Comparison of ENCODE assay signal across 16 cellular contexts in the genomic region with DNA sequence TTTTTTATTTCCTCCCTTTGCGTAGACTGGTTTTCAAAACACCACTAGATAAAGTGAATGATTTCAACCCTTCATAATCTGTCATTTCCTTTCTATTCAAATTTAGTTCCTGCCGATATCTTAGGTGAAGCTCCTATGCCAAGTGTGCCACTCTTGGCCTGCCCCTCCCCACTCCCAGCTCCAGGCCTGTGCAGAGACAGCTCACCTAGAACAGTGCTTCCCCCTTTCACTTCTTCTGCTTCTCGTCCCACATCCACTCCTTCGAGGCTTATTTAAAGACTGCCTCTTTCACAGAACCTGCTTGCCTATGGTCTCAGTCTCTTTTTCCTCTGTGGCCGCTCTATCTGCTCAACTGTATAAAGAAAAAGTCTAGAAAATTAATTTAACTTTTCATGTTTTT.
DNase-seq lines count a peak whose midpoint lies in the region; ATAC-seq, FAIRE-seq and TF ChIP-seq lines count a peak whose summit lies in the region.
"Had no signal": no experiment of that assay in that cellular context is flagged by ENCODE, and none has a peak within 500 bp of the region (broad histone marks: within the 10 kb centered on the region; RNA-seq: fewer than 3 reads in every experiment).

No MANE protein-coding gene starts in this region.

- ATAC-seq in GM12878 (peak; percentile 88), HG02678 (IDR thresholded peaks at IDR 0.05; ENCODE audit: unreplicated experiment) (no peak)

- CTCF ChIA-PET in GM12878 (lab: Yijun Ruan, JAX): interaction anchor here (1.4 to 4.6 kb wide), 3 partner anchors 12 to 43 kb away, joined by 4 to 37 read pairs (median 5); no protein-coding TSS in a partner anchor
- CTCF ChIA-PET in mammary epithelial cell (lab: Charles Lee; ENCODE audit: low non-redundant PET): no interaction called here

- dilution Hi-C loops in mammary epithelial cell (cut with HindIII; ENCODE audit: low sequenced_read_pairs): no loop called here

- no CpG with 5 or more reads among the region's 5 CpGs for WGBS in H9 (ENCODE audit: extremely low coverage, insufficient read length, low lambda C conversion rate)
- 15% methylated on average over 5 of the region's 5 CpGs for WGBS in GM12878 (ENCODE audit: insufficient coverage, insufficient replicate concordance, low lambda C conversion rate, missing lambda C conversion rate)
- 80% methylated on average over 5 of the region's 5 CpGs for WGBS in mammary epithelial cell (ENCODE audit: low coverage, missing lambda C conversion rate)

- H3K4me1 ChIP-seq in H9 (ENCODE audit: insufficient read depth, low read length) (peaks cover 11% of the 10 kb centered on the region; the same call in 1 of the 2 replicates), GM12878 (ENCODE audit: control insufficient read depth, insufficient read depth, low read length) (peaks cover 42% of the 10 kb centered on the region), mammary epithelial cell (ENCODE audit: insufficient read depth, low read length) (no peaks in the 10 kb centered on the region)

- no peak for DNase-seq in CD14-positive monocyte (ENCODE audit: low spot score)
- no peak for DNase-seq in H9
- no peak for DNase-seq in GM12878 (ENCODE audit: low read depth, low spot score)
- DNase-seq in nephron progenitor cell: no peak
- DNase-seq in HT-29 (ENCODE audit: low spot score): no peak
- no peak for DNase-seq in iPS-NIHi11 (ENCODE audit: low spot score)
- DNase-seq in mammary epithelial cell: no peak
- DNase-seq: activated T-cell treated with anti-CD3 and anti-CD28 coated beads, Interleukin-2, amount 50 U/mL, for 24 hours; NCI-H1694 treated with DMSO at 0.1 percent for 48 hours; ovary; stimulated activated CD4-positive, alpha-beta T cell treated with anti-CD3 and anti-CD28 coated beads, Interleukin-4, amount 100 ng/mL, for 4 hours had no signal

- SMC1A ChIA-PET in GM12878 (lab: Charles Lee; ENCODE audit: uncharacterized antibody, unreplicated experiment): interaction anchor here (0.7 to 14.2 kb wide), 17 partner anchors 7 to 103 kb away, joined by 3 to 321 read pairs (median 6); no protein-coding TSS in a partner anchor

- no peak overlapping the region for H2AK5ac ChIP-seq in H9 (ENCODE audit: insufficient read length, low read length)

- no peak overlapping the region for H4K5ac ChIP-seq in H9 (ENCODE audit: insufficient read length, low read depth, low read length)

- H4K91ac ChIP-seq in H9 (ENCODE audit: insufficient read length, low read depth, low read length): no peak overlapping the region

- no peak overlapping the region for H4K8ac ChIP-seq in H9 (replicated peaks; ENCODE audit: insufficient read length, low read depth, low read length)

- no peak overlapping the region for H3K56ac ChIP-seq in H9 (ENCODE audit: insufficient read length, low read depth, low read length)

- H3K14ac ChIP-seq in H9 (ENCODE audit: insufficient read depth, low read length): no peak overlapping the region; the same call in 1 of the 2 replicates

- H3K27me3 Mint-ChIP-seq in CD14-positive monocyte (ENCODE audit: low read depth in 3 of 3) (peaks cover 0 to 4% (median 2%) of the 10 kb centered on the region in 3 donors), H9 (ENCODE audit: low read depth) (no peaks in the 10 kb centered on the region; the same call in 1 of the 2 replicates), nephron progenitor cell (ENCODE audit: low read depth, poor library complexity) (peaks cover 2% of the 10 kb centered on the region)
- H3K27me3 Mint-ChIP-seq: activated T-cell treated with anti-CD3 and anti-CD28 coated beads, Interleukin-2, amount 50 U/mL, for 24 hours had no signal

- H3K4me3 ChIP-seq in GM12878 (no peak overlapping the region), mammary epithelial cell (replicated peaks in 1 of 3; ENCODE audit: insufficient read depth in 1 of 3, low read depth in 2 of 3, low read length in 3 of 3) (no peak overlapping the region)
- H3K4me3 ChIP-seq: ovary, suprapubic skin had no signal

- no peak overlapping the region; the same call in 1 of the 2 replicates for H2BK15ac ChIP-seq in H9 (ENCODE audit: low read depth, low read length)

- no peaks in the 10 kb centered on the region for H3K27me3 ChIP-seq in H9 (ENCODE audit: insufficient read depth, low read length)
- no peaks in the 10 kb centered on the region for H3K27me3 ChIP-seq in GM12878 (replicated peaks in 1 of 2; ENCODE audit: control insufficient read depth in 2 of 2, insufficient read depth in 2 of 2, low read length in 1 of 2)
- H3K27me3 ChIP-seq in mammary epithelial cell (ENCODE audit: insufficient read depth, low read length): no peaks in the 10 kb centered on the region
- H3K27me3 ChIP-seq: ovary, suprapubic skin had no signal

- H3T11ph ChIP-seq in H9 (ENCODE audit: low read length): no peak overlapping the region

- H2AFZ ChIP-seq in H9 (ENCODE audit: low read length) (no peak overlapping the region), GM12878 (ENCODE audit: control insufficient read depth, low read depth, low read length) (peak overlapping the region; percentile 34), mammary epithelial cell (ENCODE audit: low read depth, low read length) (no peak overlapping the region)

- no peak for TF ChIP-seq EP300 in GM12878 (IDR thresholded peaks at IDR 0.05; ENCODE audit: borderline replicate concordance in 1 of 2, control insufficient read depth in 1 of 2, low read depth in 2 of 2, low read length in 2 of 2)

- H3K9me3 ChIP-seq in H9 (ENCODE audit: control insufficient read depth, low read depth, low read length) (no peaks in the 10 kb centered on the region), GM12878 (replicated peaks; ENCODE audit: control insufficient read depth, insufficient read depth, low read length) (peaks cover under 1% of the 10 kb centered on the region; the same call in 2 of the 3 replicates), mammary epithelial cell (replicated peaks; ENCODE audit: insufficient read depth, low read length) (no peaks in the 10 kb centered on the region)
- H3K9me3 ChIP-seq: ovary, suprapubic skin had no signal

- H2BK5ac ChIP-seq in H9 (ENCODE audit: insufficient read length, low read length): no peak overlapping the region

- H3K36me3 ChIP-seq in GM12878 (ENCODE audit: control insufficient read depth in 2 of 2, insufficient read depth in 2 of 2, low read length in 1 of 2): no peaks in the 10 kb centered on the region
- no peaks in the 10 kb centered on the region for H3K36me3 ChIP-seq in mammary epithelial cell (ENCODE audit: insufficient read depth, low read length)
- H3K36me3 ChIP-seq: ovary, suprapubic skin had no signal

- H3K27ac Mint-ChIP-seq in CD14-positive monocyte (peak overlapping the region in 4 of 7 donors; percentile 42 to 61 (median 54)), H9 (peak overlapping the region in 2 of 3 experiments; percentile 15 to 20; a peak in 2 of 7 replicates), nephron progenitor cell (peak overlapping the region; percentile 98)
- H3K27ac Mint-ChIP-seq: activated T-cell treated with anti-CD3 and anti-CD28 coated beads, Interleukin-2, amount 50 U/mL, for 24 hours; T-helper 2 cell treated with Interferon-gamma antibody and Interleukin-4, amounts not matched to agents 5 μg/mL and 100 μg/mL, for 36 hours had no signal

- H3K23me2 ChIP-seq in H9 (ENCODE audit: insufficient read length, low read depth, low read length, poor library complexity, severe bottlenecking): no peaks in the 10 kb centered on the region

- H3K4me3 Mint-ChIP-seq in CD14-positive monocyte (no peak overlapping the region), H9 (no peak overlapping the region), nephron progenitor cell (peak overlapping the region; percentile 22)
- H3K4me3 Mint-ChIP-seq: activated T-cell treated with anti-CD3 and anti-CD28 coated beads, Interleukin-2, amount 50 U/mL, for 24 hours; T-helper 2 cell treated with Interferon-gamma antibody and Interleukin-4, amounts not matched to agents 5 μg/mL and 100 μg/mL, for 36 hours had no signal

- no peak overlapping the region for H3K23ac ChIP-seq in H9 (ENCODE audit: insufficient read length, low read depth, low read length)

- POLR2A ChIA-PET in GM12878 (lab: Charles Lee): interaction anchor here (0.6 to 2.4 kb wide), 13 partner anchors 10 to 1098 kb away, joined by 3 to 15 read pairs (median 4); no protein-coding TSS in a partner anchor

- H4K20me1 ChIP-seq in H9 (ENCODE audit: control insufficient read depth, insufficient read depth, insufficient read length): no peaks in the 10 kb centered on the region
- no peaks in the 10 kb centered on the region for H4K20me1 ChIP-seq in GM12878 (ENCODE audit: control insufficient read depth, insufficient read depth)
- no peaks in the 10 kb centered on the region for H4K20me1 ChIP-seq in mammary epithelial cell (ENCODE audit: insufficient read depth, low read length)

- no peak overlapping the region for H2BK12ac ChIP-seq in H9 (ENCODE audit: insufficient read length, low read depth, low read length)

- no peaks in the 10 kb centered on the region for H3K79me1 ChIP-seq in H9 (ENCODE audit: insufficient read depth, low read depth, low read length, poor library complexity, severe bottlenecking)

- no peak for TF ChIP-seq POLR2A in GM12878 (IDR thresholded peaks at IDR 0.05; ENCODE audit: low read depth, low read length)

- H3K27ac ChIP-seq in H9 (ENCODE audit: insufficient read length, low read depth, low read length) (no peak overlapping the region), GM12878 (ENCODE audit: control insufficient read depth, insufficient read depth) (peak overlapping the region; percentile 76), mammary epithelial cell (ENCODE audit: insufficient read depth, low read depth, low read length) (no peak overlapping the region)
- H3K27ac ChIP-seq: ovary had no signal

- H3K4ac ChIP-seq in H9 (ENCODE audit: low read depth, low read length): no peak overlapping the region

- no peak for TF ChIP-seq RAD21 in GM12878 (IDR thresholded peaks at IDR 0.05; ENCODE audit: insufficient read depth, low read depth, low read length)

- H2BK120ac ChIP-seq in H9 (ENCODE audit: low read depth, low read length, poor library complexity, severe bottlenecking): no peak overlapping the region

- H3K36me3 Mint-ChIP-seq in CD14-positive monocyte: peaks cover 3 to 11% of the 10 kb centered on the region in 2 donors
- peaks cover 0 to 7% (median 6%) of the 10 kb centered on the region in 3 experiments; a peak in 6 of 7 replicates for H3K36me3 Mint-ChIP-seq in H9 (ENCODE audit: insufficient read depth in 1 of 3, low read depth in 3 of 3)
- H3K36me3 Mint-ChIP-seq in nephron progenitor cell (ENCODE audit: low read depth): peaks cover 8% of the 10 kb centered on the region

- H2BK20ac ChIP-seq in H9 (ENCODE audit: low read depth, low read length, poor library complexity, severe bottlenecking): no peak overlapping the region

- BruUV-seq in GM12878 (replicated peaks; lab: Mats Ljungman, UMichigan) (no TSS peak), mammary epithelial cell (replicated peaks; lab: Mats Ljungman, UMichigan) (no TSS peak)

- RAD21 ChIA-PET in GM12878 (lab: Charles Lee; ENCODE audit: unreplicated experiment): interaction anchor here (0.7 to 5.1 kb wide), 13 partner anchors 9 to 125 kb away, joined by 3 to 59 read pairs (median 4); no protein-coding TSS in a partner anchor

- TF ChIP-seq CTCF in CD14-positive monocyte (IDR thresholded peaks at IDR 0.05) (no peak), H9 (conservative IDR thresholded peaks at IDR 0.05) (no peak), GM12878 (IDR thresholded peaks at IDR 0.05 in 2 of 3, conservative IDR thresholded peaks at IDR 0.05 in 1 of 3; ENCODE audit: control insufficient read depth in 2 of 3, extremely low read depth in 1 of 3, insufficient read depth in 1 of 3, low read depth in 3 of 3, low read length in 3 of 3) (no peak), nephron progenitor cell (IDR thresholded peaks at IDR 0.05) (no peak), mammary epithelial cell (conservative IDR thresholded peaks at IDR 0.05 in 1 of 2, IDR thresholded peaks at IDR 0.05 in 1 of 2; ENCODE audit: extremely low read depth in 1 of 2, insufficient read depth in 1 of 2, low read depth in 1 of 2, low read length in 2 of 2) (no peak)

- H3K4me2 ChIP-seq in H9 (ENCODE audit: insufficient read depth, insufficient read length, low read length) (no peak overlapping the region), GM12878 (ENCODE audit: control insufficient read depth, insufficient read depth) (peak overlapping the region; percentile 65), mammary epithelial cell (ENCODE audit: insufficient read depth, low read depth, low read length) (no peak overlapping the region)

- in situ Hi-C loops in GM12878 (cut with MboI) (no loop called here), mammary epithelial cell (cut with MboI; ENCODE audit: low sequenced_read_pairs in 2 of 2) (no loop called here)

- FAIRE-seq in GM12878 (lab: Jason Lieb, UNC): peak; percentile 49
- FAIRE-seq: HTR-8/SVneo, islet of Langerhans had no signal

- intact Hi-C loops in CD14-positive monocyte (cut with micrococcal nuclease) (no loop called here), GM12878 (cut with micrococcal nuclease; ENCODE audit: unreplicated experiment) (no loop called here), mammary epithelial cell (cut with micrococcal nuclease) (no loop called here)

- no peak overlapping the region for H3K18ac ChIP-seq in H9 (ENCODE audit: insufficient read length, low read depth, low read length)

- no peaks in the 10 kb centered on the region for H3K79me2 ChIP-seq in H9 (ENCODE audit: insufficient read depth, low read length)
- H3K79me2 ChIP-seq in GM12878 (ENCODE audit: control insufficient read depth, insufficient read depth, low read length): no peaks in the 10 kb centered on the region
- H3K79me2 ChIP-seq in mammary epithelial cell (ENCODE audit: insufficient read depth, low read length): no peaks in the 10 kb centered on the region

- H3K9ac ChIP-seq in H9 (ENCODE audit: extremely low read depth, insufficient read length, low read length): no peak overlapping the region
- peak overlapping the region; percentile 24; the same call in 1 of the 2 replicates for H3K9ac ChIP-seq in GM12878 (ENCODE audit: control insufficient read depth, insufficient read depth, low read length)
- no peak overlapping the region for H3K9ac ChIP-seq in mammary epithelial cell (ENCODE audit: insufficient read depth, low read length)

- peaks cover 20% of the 10 kb centered on the region for H3K4me1 Mint-ChIP-seq in CD14-positive monocyte
- H3K4me1 Mint-ChIP-seq in H9: peaks cover 45 to 49% of the 10 kb centered on the region in 2 experiments
- peaks cover 86% of the 10 kb centered on the region for H3K4me1 Mint-ChIP-seq in nephron progenitor cell

- peaks cover 0 to 2% (median 0%) of the 10 kb centered on the region in 7 donors for H3K9me3 Mint-ChIP-seq in CD14-positive monocyte
- peaks cover 4% of the 10 kb centered on the region in 2 experiments; a peak in 3 of 5 replicates for H3K9me3 Mint-ChIP-seq in H9
- H3K9me3 Mint-ChIP-seq in nephron progenitor cell: peaks cover 9% of the 10 kb centered on the region
- H3K9me3 Mint-ChIP-seq: activated T-cell treated with anti-CD3 and anti-CD28 coated beads, Interleukin-2, amount 50 U/mL, for 24 hours; T-helper 2 cell treated with Interferon-gamma antibody and Interleukin-4, amounts not matched to agents 5 μg/mL and 100 μg/mL, for 36 hours had no signal

Comparison
In these comparisons a context has a peak if more than half of its experiments do, and no peak if none do; other contexts are left out.
1. H3K27ac Mint-ChIP-seq: peak in every context shown above with its lines; median percentile 98 in nephron progenitor cell; 54 in CD14-positive monocyte; 18 in H9.